Comparison of ENCODE assay signal across 20 cellular contexts in genomic region chr20:43541214-43541613, GRCh38. TPM values are rescaled to one million over a fixed set of nuclear protein-coding genes. Genes with fewer than 3 reads are reported as not detected.
DNase-seq lines count a peak whose midpoint lies in the region; ATAC-seq and TF ChIP-seq lines count a peak whose summit lies in the region.
"Had no signal": no experiment of that assay in that cellular context is flagged by ENCODE, and none has a peak within 500 bp of the region (broad histone marks: within the 10 kb centered on the region; RNA-seq: fewer than 3 reads in every experiment).

No MANE protein-coding gene starts in this region.

- peak; percentile 55 for DNase-seq in A172 (ENCODE audit: low spot score)
- peak; percentile 82 for DNase-seq in HFFc6
- DNase-seq in amniotic epithelial cell (ENCODE audit: low read depth) = peak; percentile 54
- peak; percentile 40 to 43 for DNase-seq in foreskin keratinocyte
- no peak for DNase-seq in type B pancreatic cell (ENCODE audit: extremely low spot score, unreplicated experiment)
- no peak for DNase-seq in NCI-H2029 treated with DMSO at 0.1 percent for 48 hours (lab: John Stamatoyannopoulos, UW)
- no peak for DNase-seq in LoVo (ENCODE audit: low spot score)
- no peak for DNase-seq in NCI-H1105 treated with DMSO at 0.1 percent for 48 hours (lab: John Stamatoyannopoulos, UW)
- DNase-seq: ACHN; activated T-cell treated with anti-CD3 and anti-CD28 coated beads, Interleukin-2, amount 50 U/mL, for 1 hour; body of pancreas; CD8-positive, alpha-beta T cell; DMS79 treated with DMSO at 0.1 percent for 48 hours; erythroblast; NCI-H524 treated with DMSO at 0.1 percent for 48 hours had no signal

- H3K4me3 Mint-ChIP-seq in HFFc6 (no peak overlapping the region), type B pancreatic cell (no peak overlapping the region)
- H3K4me3 Mint-ChIP-seq: activated naive CD4-positive, alpha-beta T cell treated with anti-CD3 and anti-CD28 coated beads, Interleukin-2, amount 50 U/mL, for 24 hours; CD8-positive, alpha-beta T cell; dendritic cell treated with granulocyte-macrophage colony-stimulating factor and Interleukin-4, amounts not matched to agents 40 ng/mL and 50 ng/mL, for 4 days; mesothelial cell of epicardium; neural progenitor cell; stimulated activated naive CD8-positive, alpha-beta T cell treated with anti-CD3 and anti-CD28 coated beads, Interleukin-15, Interleukin-2, amounts not matched to agents 100 ng/mL and 50 ng/mL, for 24 hours had no signal

- ATAC-seq in foreskin keratinocyte = no peak
- ATAC-seq: body of pancreas; CD8-positive, alpha-beta T cell had no signal

- H3K27me3 Mint-ChIP-seq in HFFc6 (ENCODE audit: insufficient read depth) (peaks cover 23% of the 10 kb centered on the region), type B pancreatic cell (no peaks in the 10 kb centered on the region)
- H3K27me3 Mint-ChIP-seq: activated naive CD4-positive, alpha-beta T cell treated with anti-CD3 and anti-CD28 coated beads, Interleukin-2, amount 50 U/mL, for 24 hours; dendritic cell treated with granulocyte-macrophage colony-stimulating factor and Interleukin-4, amounts not matched to agents 40 ng/mL and 50 ng/mL, for 4 days; stimulated activated naive CD8-positive, alpha-beta T cell treated with anti-CD3 and anti-CD28 coated beads, Interleukin-15, Interleukin-2, amounts not matched to agents 100 ng/mL and 50 ng/mL, for 24 hours had no signal

- H3K9me3 Mint-ChIP-seq in HFFc6 = no peaks in the 10 kb centered on the region
- no peaks in the 10 kb centered on the region for H3K9me3 Mint-ChIP-seq in type B pancreatic cell
- H3K9me3 Mint-ChIP-seq: activated naive CD4-positive, alpha-beta T cell treated with anti-CD3 and anti-CD28 coated beads, Interleukin-2, amount 50 U/mL, for 24 hours; CD8-positive, alpha-beta T cell; dendritic cell treated with granulocyte-macrophage colony-stimulating factor and Interleukin-4, amounts not matched to agents 40 ng/mL and 50 ng/mL, for 4 days; mesothelial cell of epicardium; neural progenitor cell; stimulated activated naive CD8-positive, alpha-beta T cell treated with anti-CD3 and anti-CD28 coated beads, Interleukin-15, Interleukin-2, amounts not matched to agents 100 ng/mL and 50 ng/mL, for 24 hours had no signal

- H3K4me1 Mint-ChIP-seq in HFFc6 (ENCODE audit: low read depth) = peaks cover 39% of the 10 kb centered on the region
- no peaks in the 10 kb centered on the region for H3K4me1 Mint-ChIP-seq in type B pancreatic cell (ENCODE audit: unreplicated experiment)
- H3K4me1 Mint-ChIP-seq: activated naive CD4-positive, alpha-beta T cell treated with anti-CD3 and anti-CD28 coated beads, Interleukin-2, amount 50 U/mL, for 24 hours; mesothelial cell of epicardium; neural progenitor cell had no signal

- H3K27ac ChIP-seq in foreskin keratinocyte = no peak overlapping the region
- H3K27ac ChIP-seq: body of pancreas, neural progenitor cell had no signal

- H3K27ac Mint-ChIP-seq in HFFc6 (0 out of 2 replicates have a peak overlapping the region, but pooled peaks have one; percentile 3), type B pancreatic cell (no peak overlapping the region)
- H3K27ac Mint-ChIP-seq: activated naive CD4-positive, alpha-beta T cell treated with anti-CD3 and anti-CD28 coated beads, Interleukin-2, amount 50 U/mL, for 24 hours; CD8-positive, alpha-beta T cell; dendritic cell treated with granulocyte-macrophage colony-stimulating factor and Interleukin-4, amounts not matched to agents 40 ng/mL and 50 ng/mL, for 4 days; mesothelial cell of epicardium; neural progenitor cell; stimulated activated naive CD8-positive, alpha-beta T cell treated with anti-CD3 and anti-CD28 coated beads, Interleukin-15, Interleukin-2, amounts not matched to agents 100 ng/mL and 50 ng/mL, for 24 hours had no signal

- TF ChIP-seq CTCF in HFFc6 (IDR thresholded peaks at IDR 0.05) (no peak), foreskin keratinocyte (conservative IDR thresholded peaks at IDR 0.05) (no peak), type B pancreatic cell (conservative IDR thresholded peaks at IDR 0.05) (no peak)

- peaks cover 7% of the 10 kb centered on the region for H3K4me1 ChIP-seq in foreskin keratinocyte
- H3K4me1 ChIP-seq: neural progenitor cell had no signal

- H3K27me3 ChIP-seq in foreskin keratinocyte = no peaks in the 10 kb centered on the region
- H3K27me3 ChIP-seq: body of pancreas, neural progenitor cell had no signal

- peaks cover 15% of the 10 kb centered on the region for H3K36me3 Mint-ChIP-seq in HFFc6 (ENCODE audit: low read depth)
- peaks cover 6% of the 10 kb centered on the region for H3K36me3 Mint-ChIP-seq in type B pancreatic cell
- H3K36me3 Mint-ChIP-seq: activated naive CD4-positive, alpha-beta T cell treated with anti-CD3 and anti-CD28 coated beads, Interleukin-2, amount 50 U/mL, for 24 hours had no signal

RNA-seq across cellular contexts. Expression of gene SGK2, which starts 17.6 kb away (rescaled TPM):
- not detected in 2 replicates for total RNA-seq in A172 (2014; rRNA removed; shearing (Covaris generic))
- total RNA-seq in HFFc6 (2021; fragmentation: NEBNext Ultra II Directional; extraction: Animal tissue kit (Norgen Biotek cat#: 25700)) = under 1 TPM in 1 of 6 experiments, not detected in 5; 0.09 TPM
- total RNA-seq in foreskin keratinocyte (0.04 and 0.20 TPM in 2 replicates), type B pancreatic cell (ENCODE audit: low replicate concordance) (9.9 and 10.7 TPM in 2 replicates)
- polyA plus RNA-seq in foreskin keratinocyte = 0.03 TPM in 1 of 2 replicates, not detected in the other

RNA-seq across cellular contexts. Expression of gene L3MBTL1, which starts 33.7 kb away (rescaled TPM):
- total RNA-seq in A172 (2014; rRNA removed; shearing (Covaris generic)) = 2.4 and 5.0 TPM in 2 replicates
- 1 to 10 TPM; 1.8 to 2.9 (median 2.3) TPM for total RNA-seq in HFFc6 (2021; fragmentation: NEBNext Ultra II Directional; extraction: Animal tissue kit (Norgen Biotek cat#: 25700))
- total RNA-seq in foreskin keratinocyte (4.2 and 4.8 TPM in 2 replicates), type B pancreatic cell (ENCODE audit: low replicate concordance) (12.2 and 23.1 TPM in 2 replicates)
- polyA plus RNA-seq in foreskin keratinocyte = 1.5 and 2.4 TPM in 2 replicates

RNA-seq across cellular contexts. Expression of gene IFT52, which starts 49.5 kb away (rescaled TPM):
- total RNA-seq in A172 (2014; rRNA removed; shearing (Covaris generic)) = 43.6 and 53.6 TPM in 2 replicates
- total RNA-seq in HFFc6 (2021; fragmentation: NEBNext Ultra II Directional; extraction: Animal tissue kit (Norgen Biotek cat#: 25700)) = 10 to 100 TPM; 29.1 to 37.9 (median 35.2) TPM
- total RNA-seq in foreskin keratinocyte (22.9 and 24.4 TPM in 2 replicates), type B pancreatic cell (ENCODE audit: low replicate concordance) (28.1 and 47.0 TPM in 2 replicates)
- 17.2 and 20.5 TPM in 2 replicates for polyA plus RNA-seq in foreskin keratinocyte

Comparison
In these comparisons a context has a peak if more than half of its experiments do, and no peak if none do; other contexts are left out.
1. DNase-seq: peak in A172 (single experiment), HFFc6 (single experiment), amniotic epithelial cell (single experiment) and foreskin keratinocyte (2 of 2); none in type B pancreatic cell (single experiment), NCI-H2029 treated with DMSO at 0.1 percent for 48 hours (single experiment), LoVo (single experiment) and NCI-H1105 treated with DMSO at 0.1 percent for 48 hours (single experiment).